ENCODE assay signal across 8 cellular contexts in genomic region chr12:94622475-94622874, GRCh38. TPM values are rescaled to one million over a fixed set of nuclear protein-coding genes. Genes with fewer than 3 reads are reported as not detected.
DNase-seq lines count a peak whose midpoint lies in the region; ATAC-seq, FAIRE-seq and TF ChIP-seq lines count a peak whose summit lies in the region.

No MANE protein-coding gene starts in this region.

- H3K18ac ChIP-seq in mesendoderm (ENCODE audit: low read length), result no peak overlapping the region

- no peak for ATAC-seq in CD4-positive, CD25-positive, alpha-beta regulatory T cell (ENCODE audit: low read depth in 2 of 2)
- no peak for ATAC-seq in GM21619 (IDR thresholded peaks at IDR 0.05; ENCODE audit: unreplicated experiment)

- CTCF ChIA-PET in mammary epithelial cell (lab: Charles Lee; ENCODE audit: low non-redundant PET), result interaction anchor here (0.5 to 0.7 kb wide), 3 partner anchors 22 to 117 kb away, joined by 5 to 10 read pairs (median 5); no protein-coding TSS in a partner anchor

- no peaks in the 10 kb centered on the region for H3K9me3 Mint-ChIP-seq in CD4-positive, CD25-positive, alpha-beta regulatory T cell

- no peaks in the 10 kb centered on the region for H3K9me3 ChIP-seq in CD4-positive, CD25-positive, alpha-beta regulatory T cell (ENCODE audit: control insufficient read depth in 2 of 2, low read length in 2 of 2)
- H3K9me3 ChIP-seq in mammary epithelial cell (replicated peaks; ENCODE audit: insufficient read depth, low read length), result no peaks in the 10 kb centered on the region
- H3K9me3 ChIP-seq in muscle layer of duodenum (ENCODE audit: control insufficient read depth in 1 of 2, low read length in 2 of 2), result no peaks in the 10 kb centered on the region

- no peak overlapping the region for H2BK15ac ChIP-seq in mesendoderm (replicated peaks; ENCODE audit: low read depth)

- BruUV-seq in mammary epithelial cell (replicated peaks; lab: Mats Ljungman, UMichigan), result no TSS peak

- peaks cover 31% of the 10 kb centered on the region; the same call in 1 of the 2 replicates for H3K79me2 ChIP-seq in KMS-11 (ENCODE audit: insufficient read depth, low read depth)
- H3K79me2 ChIP-seq in mammary epithelial cell (ENCODE audit: insufficient read depth, low read length), result peaks cover 58% of the 10 kb centered on the region
- H3K79me2 ChIP-seq in mesendoderm (ENCODE audit: control insufficient read depth, insufficient read depth, low read length), result no peaks in the 10 kb centered on the region

- no peak overlapping the region for H3K27ac ChIP-seq in CD4-positive, CD25-positive, alpha-beta regulatory T cell (ENCODE audit: insufficient read depth, low read length, poor library complexity, severe bottlenecking)
- H3K27ac ChIP-seq in KMS-11 (peak overlapping the region; percentile 35; the same call in 1 of the 2 replicates), mammary epithelial cell (ENCODE audit: insufficient read depth, low read depth, low read length) (peak overlapping the region; percentile 100), muscle layer of duodenum (ENCODE audit: low read length) (peak overlapping the region; percentile 42), mesendoderm (ENCODE audit: low read depth, low read length) (no peak overlapping the region)

- DNase-seq in CD4-positive, CD25-positive, alpha-beta regulatory T cell, result no peak
- DNase-seq in mammary epithelial cell, result peak; percentile 80
- DNase-seq in D721Med (ENCODE audit: insufficient read length, low spot score), result no peak
- DNase-seq in mesendoderm, result no peak
- DNase-seq in AG20443 (ENCODE audit: low spot score), result no peak

- FAIRE-seq in D721Med (lab: Jason Lieb, UNC), result no peak

- peaks cover 7 to 15% (median 12%) of the 10 kb centered on the region in 4 donors for H3K4me1 Mint-ChIP-seq in CD4-positive, CD25-positive, alpha-beta regulatory T cell

- no peak overlapping the region for H3K23ac ChIP-seq in mesendoderm (ENCODE audit: low read length)

- no peak overlapping the region for H4K8ac ChIP-seq in mesendoderm (ENCODE audit: low read depth, low read length)

- WGBS in mammary epithelial cell (ENCODE audit: low coverage, missing lambda C conversion rate), result 23% methylated on average over 4 of the region's 4 CpGs
- no CpG with 5 or more reads among the region's 4 CpGs for WGBS in mesendoderm (ENCODE audit: extremely low coverage, insufficient coverage, low lambda C conversion rate)

- H3K4me2 ChIP-seq in KMS-11 (peak overlapping the region; percentile 86), mammary epithelial cell (ENCODE audit: insufficient read depth, low read depth, low read length) (peak overlapping the region; percentile 92), mesendoderm (ENCODE audit: low read length) (no peak overlapping the region)

- no peaks in the 10 kb centered on the region for H3K27me3 Mint-ChIP-seq in CD4-positive, CD25-positive, alpha-beta regulatory T cell

- H3K79me1 ChIP-seq in mesendoderm (ENCODE audit: low read length), result no peaks in the 10 kb centered on the region

- H3K36me3 ChIP-seq in CD4-positive, CD25-positive, alpha-beta regulatory T cell (ENCODE audit: control insufficient read depth, insufficient read depth, low read length), result no peaks in the 10 kb centered on the region
- H3K36me3 ChIP-seq in KMS-11 (ENCODE audit: insufficient read depth) (no peaks in the 10 kb centered on the region), mammary epithelial cell (ENCODE audit: insufficient read depth, low read length) (no peaks in the 10 kb centered on the region), muscle layer of duodenum (ENCODE audit: control insufficient read depth in 1 of 2, insufficient read depth in 2 of 2, low read length in 2 of 2) (no peaks in the 10 kb centered on the region), mesendoderm (ENCODE audit: control insufficient read depth, insufficient read depth, low read length) (no peaks in the 10 kb centered on the region)

- H2AK5ac ChIP-seq in mesendoderm (ENCODE audit: low read length), result no peak overlapping the region

- H2BK120ac ChIP-seq in mesendoderm (ENCODE audit: low read depth, low read length), result no peak overlapping the region

- H3K4me3 ChIP-seq in CD4-positive, CD25-positive, alpha-beta regulatory T cell (ENCODE audit: low read depth, low read length), result peak overlapping the region; percentile 77
- H3K4me3 ChIP-seq in KMS-11 (IDR thresholded peaks at IDR 0.05; ENCODE audit: insufficient read depth, low read depth, low read length), result no peak overlapping the region
- peak overlapping the region; percentile 38 to 46 (median 44) for H3K4me3 ChIP-seq in mammary epithelial cell (replicated peaks in 1 of 3; ENCODE audit: insufficient read depth in 1 of 3, low read depth in 2 of 3, low read length in 3 of 3)
- peak overlapping the region in 1 of 2 donors; percentile 42 for H3K4me3 ChIP-seq in muscle layer of duodenum (ENCODE audit: low read depth in 1 of 2, low read length in 2 of 2)
- H3K4me3 ChIP-seq in mesendoderm (ENCODE audit: low read length), result no peak overlapping the region

- H3K36me3 Mint-ChIP-seq in CD4-positive, CD25-positive, alpha-beta regulatory T cell, result no peaks in the 10 kb centered on the region

- H3K56ac ChIP-seq in mesendoderm (ENCODE audit: low read length), result no peak overlapping the region

- intact Hi-C loops in mammary epithelial cell (cut with micrococcal nuclease), result loop anchor here (1.0 kb wide), 1 partner anchor 22 kb away; no protein-coding TSS in a partner anchor

- H4K20me1 ChIP-seq in KMS-11 (ENCODE audit: insufficient read depth) (no peaks in the 10 kb centered on the region), mammary epithelial cell (ENCODE audit: insufficient read depth, low read length) (no peaks in the 10 kb centered on the region)

- peaks cover 8% of the 10 kb centered on the region for H3K4me1 ChIP-seq in CD4-positive, CD25-positive, alpha-beta regulatory T cell (ENCODE audit: control insufficient read depth, insufficient read depth, low read length, poor library complexity, severe bottlenecking)
- H3K4me1 ChIP-seq in KMS-11 (ENCODE audit: low read depth, poor library complexity, severe bottlenecking), result peaks cover 40% of the 10 kb centered on the region
- peaks cover 55% of the 10 kb centered on the region for H3K4me1 ChIP-seq in mammary epithelial cell (ENCODE audit: insufficient read depth, low read length)
- peaks cover 15 to 16% of the 10 kb centered on the region in 2 donors for H3K4me1 ChIP-seq in muscle layer of duodenum (ENCODE audit: control insufficient read depth in 1 of 2, insufficient read depth in 2 of 2, low read length in 2 of 2)
- H3K4me1 ChIP-seq in mesendoderm (ENCODE audit: control insufficient read depth, low read depth, low read length), result no peaks in the 10 kb centered on the region

- H3K9ac ChIP-seq in KMS-11 (no peak overlapping the region), mammary epithelial cell (ENCODE audit: insufficient read depth, low read length) (peak overlapping the region; percentile 94), mesendoderm (ENCODE audit: low read length) (no peak overlapping the region)

- dilution Hi-C loops in mammary epithelial cell (cut with HindIII; ENCODE audit: low sequenced_read_pairs), result no loop called here

- peak overlapping the region in 2 of 3 donors; percentile 40 to 78 for H3K27ac Mint-ChIP-seq in CD4-positive, CD25-positive, alpha-beta regulatory T cell

- in situ Hi-C loops in mammary epithelial cell (cut with MboI; ENCODE audit: low sequenced_read_pairs in 2 of 2), result no loop called here

- no peaks in the 10 kb centered on the region for H3K27me3 ChIP-seq in CD4-positive, CD25-positive, alpha-beta regulatory T cell (ENCODE audit: control insufficient read depth, insufficient read depth, low read length)
- no peaks in the 10 kb centered on the region for H3K27me3 ChIP-seq in KMS-11 (ENCODE audit: insufficient read depth, low read depth)
- H3K27me3 ChIP-seq in mammary epithelial cell (ENCODE audit: insufficient read depth, low read length), result no peaks in the 10 kb centered on the region
- H3K27me3 ChIP-seq in muscle layer of duodenum (ENCODE audit: low read depth, low read length), result no peaks in the 10 kb centered on the region
- H3K27me3 ChIP-seq in mesendoderm (ENCODE audit: insufficient read depth, low read length, poor library complexity), result no peaks in the 10 kb centered on the region

- no peak for TF ChIP-seq CTCF in KMS-11 (conservative IDR thresholded peaks at IDR 0.05; ENCODE audit: low read depth, low read length)
- TF ChIP-seq CTCF in mammary epithelial cell (conservative IDR thresholded peaks at IDR 0.05 in 1 of 2, IDR thresholded peaks at IDR 0.05 in 1 of 2; ENCODE audit: extremely low read depth in 1 of 2, insufficient read depth in 1 of 2, low read depth in 1 of 2, low read length in 2 of 2), result no peak
- no peak for TF ChIP-seq CTCF in D721Med (IDR thresholded peaks at IDR 0.05; ENCODE audit: insufficient read depth, missing control alignments)

- H2AFZ ChIP-seq in KMS-11 (ENCODE audit: low read depth), result no peak overlapping the region
- H2AFZ ChIP-seq in mammary epithelial cell (ENCODE audit: low read depth, low read length), result peak overlapping the region; percentile 4

- H3K4me3 Mint-ChIP-seq in CD4-positive, CD25-positive, alpha-beta regulatory T cell, result peak overlapping the region in 3 of 4 donors; percentile 76 to 81 (median 80)

- no peak overlapping the region for H3K4ac ChIP-seq in mesendoderm (ENCODE audit: low read depth, low read length)

- H2BK5ac ChIP-seq in mesendoderm (ENCODE audit: low read length), result no peak overlapping the region

- H4K5ac ChIP-seq in mesendoderm (ENCODE audit: low read length), result no peak overlapping the region

RNA-seq across cellular contexts. Expression of gene TMCC3, which starts 27.9 kb away (rescaled TPM):
- total RNA-seq in CD4-positive, CD25-positive, alpha-beta regulatory T cell, result 0.32 TPM
- under 1 TPM; 0.06 to 0.83 (median 0.39) TPM for polyA plus RNA-seq in CD4-positive, CD25-positive, alpha-beta regulatory T cell
- 10 to 100 TPM in 1 of 2 donors, 1 to 10 TPM in 1; 1.3 to 22.7 TPM for total RNA-seq in mammary epithelial cell
- 9.3 TPM for polyA plus RNA-seq in mammary epithelial cell
- polyA minus RNA-seq in mammary epithelial cell, result 10.5 TPM
- 0.53 TPM for polyA plus RNA-seq in mesendoderm (2013, experiment 1 of 2)
- polyA plus RNA-seq in mesendoderm (2013, experiment 2 of 2), result 0.67 TPM

Comparison
In these comparisons a context has a peak if more than half of its experiments do, and no peak if none do; other contexts are left out.
1. H3K27ac ChIP-seq: peak in KMS-11 (single experiment), mammary epithelial cell (single experiment) and muscle layer of duodenum (single experiment); none in CD4-positive, CD25-positive, alpha-beta regulatory T cell (single experiment) and mesendoderm (single experiment).
2. H3K4me3 ChIP-seq: peak in CD4-positive, CD25-positive, alpha-beta regulatory T cell (single experiment) and mammary epithelial cell (3 of 3); none in KMS-11 (single experiment) and mesendoderm (single experiment).